17 cellular contexts compared by ENCODE assay signal in genomic region chr5:15010936-15011335, GRCh38.
"Had no signal": no experiment of that assay in that cellular context is flagged by ENCODE, and none has a peak within 500 bp of the region (broad histone marks: within the 10 kb centered on the region; RNA-seq: fewer than 3 reads in every experiment).

No MANE protein-coding gene starts in this region.

- H3K4me3 ChIP-seq: gastrocnemius medialis, left lung, neural progenitor cell, pancreas, transverse colon had no signal

- H3K9me3 ChIP-seq: gastrocnemius medialis, left lung, pancreas, transverse colon had no signal

- H3K4me3 Mint-ChIP-seq: activated naive CD8-positive, alpha-beta T cell treated with anti-CD3 and anti-CD28 coated beads for 36 hours; activated T-helper 1 cell treated with anti-CD3 and anti-CD28 coated beads, Interleukin-12 subunit alpha, Interleukin-12 subunit beta, Interleukin-2, Interleukin-4 antibody, amounts not matched to agents 30 ng/mL and 10 ng/mL and 1 ng/mL, durations not matched to agents 14 hours and 24 hours and 36 hours; dendritic cell treated with granulocyte-macrophage colony-stimulating factor and Interleukin-4, amounts not matched to agents 40 ng/mL and 50 ng/mL, for 4 days; naive B cell; neural progenitor cell had no signal

- H3K4me1 Mint-ChIP-seq: naive B cell had no signal

- DNase-seq: activated naive CD8-positive, alpha-beta T cell treated with anti-CD3 and anti-CD28 coated beads for 36 hours; brain microvascular endothelial cell; cerebellar nuclear complex; effector memory CD4-positive, alpha-beta T cell; gastrocnemius medialis; islet precursor cell; left lung; mammary epithelial cell; naive B cell; stimulated activated CD4-positive, alpha-beta T cell treated with anti-CD3 and anti-CD28 coated beads, Interleukin-12 subunit alpha, Interleukin-12 subunit beta, amount 100 ng/mL, for 4 hours; stimulated activated CD4-positive, alpha-beta T cell treated with anti-CD3 and anti-CD28 coated beads, Interleukin-2, amount 100 ng/mL, for 24 hours; transverse colon had no signal

- H3K27me3 Mint-ChIP-seq: activated naive CD8-positive, alpha-beta T cell treated with anti-CD3 and anti-CD28 coated beads for 36 hours had no signal

- ATAC-seq: activated CD4-positive, CD25-positive, alpha-beta regulatory T cell treated with anti-CD3 and anti-CD28 coated beads, Interleukin-2, amount 50 U/mL, for 24 hours; gastrocnemius medialis; left lung; pancreas had no signal

- H3K27me3 ChIP-seq: brain microvascular endothelial cell, gastrocnemius medialis, left lung, neural progenitor cell, pancreas, transverse colon had no signal

- H3K27ac ChIP-seq: brain microvascular endothelial cell, gastrocnemius medialis, left lung, neural progenitor cell had no signal

- H3K36me3 Mint-ChIP-seq: activated naive CD8-positive, alpha-beta T cell treated with anti-CD3 and anti-CD28 coated beads for 36 hours; naive B cell; neural progenitor cell had no signal

- H3K4me1 ChIP-seq: neural progenitor cell had no signal

- H3K36me3 ChIP-seq: brain microvascular endothelial cell, gastrocnemius medialis, left lung, neural progenitor cell, pancreas, transverse colon had no signal

- H3K27ac Mint-ChIP-seq: activated naive CD8-positive, alpha-beta T cell treated with anti-CD3 and anti-CD28 coated beads for 36 hours; activated T-helper 1 cell treated with anti-CD3 and anti-CD28 coated beads, Interleukin-12 subunit alpha, Interleukin-12 subunit beta, Interleukin-2, Interleukin-4 antibody, amounts not matched to agents 30 ng/mL and 10 ng/mL and 1 ng/mL, durations not matched to agents 14 hours and 24 hours and 36 hours; dendritic cell treated with granulocyte-macrophage colony-stimulating factor and Interleukin-4, amounts not matched to agents 40 ng/mL and 50 ng/mL, for 4 days; naive B cell; neural progenitor cell had no signal

- H3K9me3 Mint-ChIP-seq: activated naive CD8-positive, alpha-beta T cell treated with anti-CD3 and anti-CD28 coated beads for 36 hours; activated T-helper 1 cell treated with anti-CD3 and anti-CD28 coated beads, Interleukin-12 subunit alpha, Interleukin-12 subunit beta, Interleukin-2, Interleukin-4 antibody, amounts not matched to agents 30 ng/mL and 10 ng/mL and 1 ng/mL, durations not matched to agents 14 hours and 24 hours and 36 hours; dendritic cell treated with granulocyte-macrophage colony-stimulating factor and Interleukin-4, amounts not matched to agents 40 ng/mL and 50 ng/mL, for 4 days; naive B cell; neural progenitor cell had no signal
